22 cellular contexts compared by ENCODE assay signal in the genomic region with DNA sequence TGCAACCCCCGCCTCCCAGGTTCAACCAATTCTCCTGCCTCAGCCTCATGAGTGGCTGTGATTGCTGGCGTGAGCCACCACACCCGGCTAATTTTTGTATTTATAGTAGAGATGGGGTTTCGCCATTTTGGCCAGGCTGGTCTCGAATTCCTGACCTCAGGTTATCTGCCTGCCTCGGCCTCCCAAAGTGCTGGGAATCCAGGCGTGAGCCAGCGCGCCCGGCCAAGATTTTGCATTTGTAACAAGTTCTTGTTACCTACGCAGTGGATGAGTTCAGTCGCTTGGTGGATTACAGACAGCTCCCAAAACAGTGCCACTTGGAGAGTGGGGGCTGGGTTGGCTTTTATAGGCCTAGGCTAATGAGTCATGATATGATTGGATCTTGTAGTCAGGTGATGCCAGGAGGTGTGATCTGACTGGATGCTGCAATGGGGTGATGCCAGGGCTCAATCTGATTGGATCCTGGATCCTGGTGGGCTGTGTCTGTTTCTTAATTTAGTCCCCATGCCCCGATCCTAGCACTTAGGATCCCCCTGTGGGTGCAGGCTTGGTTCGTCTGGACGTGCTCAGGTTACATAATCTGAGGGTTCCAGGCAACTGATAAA. TPM values are rescaled to one million over a fixed set of nuclear protein-coding genes. Genes with fewer than 3 reads are reported as not detected.
DNase-seq lines count a peak whose midpoint lies in the region; ATAC-seq, FAIRE-seq and TF ChIP-seq lines count a peak whose summit lies in the region.
"Had no signal": no experiment of that assay in that cellular context is flagged by ENCODE, and none has a peak within 500 bp of the region (broad histone marks: within the 10 kb centered on the region; RNA-seq: fewer than 3 reads in every experiment).

No MANE protein-coding gene starts in this region.

- no peaks in the 10 kb centered on the region for H3K27me3 ChIP-seq in bronchial epithelial cell (ENCODE audit: control insufficient read depth, insufficient read depth, low read length)
- H3K27me3 ChIP-seq: brain microvascular endothelial cell, tibial nerve had no signal

- TF ChIP-seq CTCF in bronchial epithelial cell (IDR thresholded peaks at IDR 0.05; ENCODE audit: insufficient read depth, low read length, severe bottlenecking) (no peak), GM10248 (IDR thresholded peaks at IDR 0.05; ENCODE audit: control extremely low read depth, extremely low read depth, low read depth, missing control alignments) (no peak)

- CTCF ChIA-PET in GM10248 (lab: Yijun Ruan, JAX) = interaction anchor here (1.3 kb wide), 1 partner anchor 11 kb away, joined by 3 read pairs; no protein-coding TSS in a partner anchor

- no peak overlapping the region for H3K4me3 ChIP-seq in bronchial epithelial cell (ENCODE audit: low read depth, low read length)
- H3K4me3 ChIP-seq: coronary artery, left ventricle myocardium inferior, prostate gland, tibial nerve had no signal

- no peaks in the 10 kb centered on the region for H3K36me3 ChIP-seq in bronchial epithelial cell (ENCODE audit: control insufficient read depth, insufficient read depth, low read length)
- H3K36me3 ChIP-seq: brain microvascular endothelial cell, left ventricle myocardium inferior, prostate gland, tibial nerve had no signal

- FAIRE-seq in bronchial epithelial cell (lab: Jason Lieb, UNC) = peak; percentile 7
- FAIRE-seq: endometrium, GM12892, TTC549 had no signal

- POLR2A ChIA-PET in GM10248 (lab: Yijun Ruan, JAX) = no interaction called here

- intact Hi-C loops in sciatic nerve (cut with DNase I) = no loop called here

- DNase-seq in activated CD4-positive, alpha-beta T cell treated with anti-CD3 and anti-CD28 coated beads for 48 hours = peak; percentile 9
- DNase-seq in activated CD4-positive, alpha-beta T cell treated with anti-CD3 and anti-CD28 coated beads, Interleukin-2, amount 50 U/mL, for 1 hour = no peak
- no peak for DNase-seq in bronchial epithelial cell (ENCODE audit: low read depth)
- peak; percentile 44 for DNase-seq in sciatic nerve (ENCODE audit: low spot score)
- no peak for DNase-seq in GM10248 (ENCODE audit: extremely low spot score)
- DNase-seq in 8988T = no peak
- no peak for DNase-seq in stimulated activated CD8-positive, alpha-beta memory T cell treated with anti-CD3 and anti-CD28 coated beads, Interleukin-4, amount 100 ng/mL, for 48 hours
- DNase-seq: brain microvascular endothelial cell; CD4-positive, CD25-positive, alpha-beta regulatory T cell; HCEC 1CT; left ventricle myocardium inferior; NCI-H1694; NCI-H226; stimulated activated CD4-positive, alpha-beta T cell treated with anti-CD3 and anti-CD28 coated beads, Interleukin-4, amount 100 ng/mL, for 1 hour; SW 1271 had no signal

- TF ChIP-seq EP300 in Ishikawa (IDR thresholded peaks at IDR 0.05; ENCODE audit: borderline replicate concordance) = no peak

- ATAC-seq in sciatic nerve = no peak

- no peak for TF ChIP-seq RAD21 in Ishikawa (IDR thresholded peaks at IDR 0.05; ENCODE audit: low read depth)

TF ChIP-seq in Ishikawa, 13 proteins besides CTCF, POLR2A, EP300 and RAD21:
- TF ChIP-seq USF1 (IDR thresholded peaks at IDR 0.05) (peak; percentile 41; the same call in 1 of the 2 replicates), TAF1 (IDR thresholded peaks at IDR 0.05; ENCODE audit: low read depth) (no peak)
TF ChIP-seq in Ishikawa: peak in this region for 1.

RNA-seq across cellular contexts. Expression of gene SBDS, which starts 20.3 kb away (rescaled TPM):
- total RNA-seq in bronchial epithelial cell (108 and 133 TPM in 2 replicates), sciatic nerve (161 TPM)

RNA-seq across cellular contexts. Expression of gene TYW1, which starts 21.5 kb away (rescaled TPM):
- total RNA-seq in bronchial epithelial cell = 23.8 and 28.4 TPM in 2 replicates
- total RNA-seq in sciatic nerve = 22.0 TPM

RNA-seq across cellular contexts. Expression of gene TMEM248, which starts 54.1 kb away (rescaled TPM):
- total RNA-seq in bronchial epithelial cell = 45.3 and 51.3 TPM in 2 replicates
- 87.4 TPM for total RNA-seq in sciatic nerve

Comparison
In these comparisons a context has a peak if more than half of its experiments do, and no peak if none do; other contexts are left out.
1. DNase-seq: peak in activated CD4-positive, alpha-beta T cell treated with anti-CD3 and anti-CD28 coated beads for 48 hours (single experiment) and sciatic nerve (single experiment); none in activated CD4-positive, alpha-beta T cell treated with anti-CD3 and anti-CD28 coated beads, Interleukin-2, amount 50 U/mL, for 1 hour (single experiment), bronchial epithelial cell (single experiment), GM10248 (single experiment), 8988T (single experiment) and stimulated activated CD8-positive, alpha-beta memory T cell treated with anti-CD3 and anti-CD28 coated beads, Interleukin-4, amount 100 ng/mL, for 48 hours (single experiment).